Comparison of ENCODE assay signal across 20 cellular contexts in genomic region chr5:39223568-39224156, GRCh38. TPM values are rescaled to one million over a fixed set of nuclear protein-coding genes. Genes with fewer than 3 reads are reported as not detected.
DNase-seq lines count a peak whose midpoint lies in the region; ATAC-seq, FAIRE-seq and TF ChIP-seq lines count a peak whose summit lies in the region.
"Had no signal": no experiment of that assay in that cellular context is flagged by ENCODE, and none has a peak within 500 bp of the region (broad histone marks: within the 10 kb centered on the region; RNA-seq: fewer than 3 reads in every experiment).

No MANE protein-coding gene starts in this region.

- no peaks in the 10 kb centered on the region for H3K27me3 Mint-ChIP-seq in GM23338 (ENCODE audit: insufficient read depth, low read depth, poor library complexity)
- H3K27me3 Mint-ChIP-seq: activated CD4-positive, alpha-beta T cell treated with anti-CD3 and anti-CD28 coated beads for 36 hours had no signal

- no peak overlapping the region for H2BK15ac ChIP-seq in H1 (ENCODE audit: low read length)

- no peak for TF ChIP-seq CTCF in GM23338 (conservative IDR thresholded peaks at IDR 0.05; ENCODE audit: low read depth in 2 of 2)
- TF ChIP-seq CTCF in H1 (IDR thresholded peaks at IDR 0.05; ENCODE audit: control extremely low read depth in 1 of 3, insufficient read depth in 1 of 3, low read depth in 1 of 3, low read length in 3 of 3): no peak
- no peak for TF ChIP-seq CTCF in psoas muscle (IDR thresholded peaks at IDR 0.05)
- TF ChIP-seq CTCF in RWPE1 (conservative IDR thresholded peaks at IDR 0.05; ENCODE audit: low read depth): no peak

- 92% methylated on average over 3 of the region's 3 CpGs; no CpG with 5 or more reads in 1 of the 2 experiments for WGBS in H1 (ENCODE audit: extremely low coverage in 1 of 2, insufficient coverage in 1 of 2, insufficient read length in 1 of 2, insufficient replicate concordance in 2 of 2, low coverage in 1 of 2, low lambda C conversion rate in 2 of 2, missing lambda C conversion rate in 1 of 2), 2 experiments
- 23 to 66% (median 31%) methylated on average over 3 of the region's 3 CpGs for WGBS in psoas muscle, 3 donors

- H3K56ac ChIP-seq in H1 (replicated peaks; ENCODE audit: insufficient read length, low read depth, low read length): no peak overlapping the region

- no peaks in the 10 kb centered on the region for H3K79me1 ChIP-seq in H1 (ENCODE audit: low read depth, low read length)

- no peaks in the 10 kb centered on the region for H3K9me2 ChIP-seq in GM23338 (ENCODE audit: insufficient read depth)
- H3K9me2 ChIP-seq: SK-N-SH had no signal

- no peak overlapping the region for H3K4me3 Mint-ChIP-seq in GM23338
- H3K4me3 Mint-ChIP-seq: activated CD4-positive, alpha-beta T cell treated with anti-CD3 and anti-CD28 coated beads for 36 hours; H9 had no signal

- no peaks in the 10 kb centered on the region for H3F3A ChIP-seq in GM23338 (replicated peaks; ENCODE audit: low read depth)

- FAIRE-seq in H1 (lab: Jason Lieb, UNC): no peak
- FAIRE-seq: endometrium, GM18507 had no signal

- H3K23ac ChIP-seq in H1 (ENCODE audit: insufficient read length): no peak overlapping the region

- H2AFZ ChIP-seq in GM23338 (peak overlapping the region; percentile 60; the same call in 1 of the 2 replicates), H1 (ENCODE audit: low read length) (peak overlapping the region; percentile 73; the same call in 1 of the 2 replicates)

- H2BK12ac ChIP-seq in H1 (ENCODE audit: low read depth, low read length): no peak overlapping the region

- no peak overlapping the region for H3K9ac ChIP-seq in H1 (replicated peaks in 1 of 4; ENCODE audit: extremely low read depth in 1 of 4, low read depth in 3 of 4, low read length in 3 of 4)
- H3K9ac ChIP-seq: SK-N-SH had no signal

- H2BK120ac ChIP-seq in H1 (replicated peaks; ENCODE audit: low read depth, low read length): no peak overlapping the region

- no peak overlapping the region for H3K4me2 ChIP-seq in GM23338
- H3K4me2 ChIP-seq in H1 (ENCODE audit: insufficient read depth in 1 of 2, low read depth in 2 of 2, low read length in 2 of 2): no peak overlapping the region
- H3K4me2 ChIP-seq: SK-N-SH had no signal

- no peak overlapping the region for H2BK20ac ChIP-seq in H1 (ENCODE audit: low read length)

- no peak overlapping the region for H4K91ac ChIP-seq in H1 (replicated peaks; ENCODE audit: insufficient read length, low read length)

- H2AK5ac ChIP-seq in H1 (ENCODE audit: low read depth, low read length): no peak overlapping the region

- H4K20me1 ChIP-seq in GM23338 (replicated peaks; ENCODE audit: insufficient read depth): no peaks in the 10 kb centered on the region
- H4K20me1 ChIP-seq in H1 (replicated peaks in 1 of 2; ENCODE audit: control insufficient read depth in 1 of 2, insufficient read depth in 2 of 2, low read length in 2 of 2): no peaks in the 10 kb centered on the region

- no peak for ATAC-seq in GM23338
- peak in 2 of 4 donors; percentile 9 to 16 for ATAC-seq in psoas muscle
- no peak for ATAC-seq in stimulated activated naive CD8-positive, alpha-beta T cell treated with anti-CD3 and anti-CD28 coated beads, Interleukin-15, Interleukin-2, amounts not matched to agents 100 U/mL and 50 U/mL, for 24 hours

- H3K9me3 Mint-ChIP-seq in GM23338: no peaks in the 10 kb centered on the region
- H3K9me3 Mint-ChIP-seq: H9 had no signal

- POLR2A ChIA-PET in H1 (lab: Charles Lee; ENCODE audit: partially characterized antibody): no interaction called here
- POLR2A ChIA-PET in RWPE1 (lab: Yijun Ruan, JAX; ENCODE audit: low non-redundant PET): no interaction called here

- H3K4me1 ChIP-seq in GM23338 (ENCODE audit: insufficient read depth) (no peaks in the 10 kb centered on the region), H1 (replicated peaks in 1 of 4; ENCODE audit: control insufficient read depth in 3 of 4, insufficient read depth in 4 of 4, low read length in 3 of 4) (peaks cover 0 to 3% (median 0%) of the 10 kb centered on the region in 4 experiments; a peak in 1 of 7 replicates), psoas muscle (peaks cover 31% of the 10 kb centered on the region)
- H3K4me1 ChIP-seq: ascending aorta, Peyer's patch, uterus had no signal

- H3K18ac ChIP-seq in H1 (ENCODE audit: extremely low read depth, low read length): no peak overlapping the region

- H3K36me3 ChIP-seq in GM23338 (ENCODE audit: insufficient read depth): no peaks in the 10 kb centered on the region
- no peaks in the 10 kb centered on the region for H3K36me3 ChIP-seq in H1 (ENCODE audit: control insufficient read depth in 2 of 4, insufficient read depth in 4 of 4, low read length in 3 of 4)
- H3K36me3 ChIP-seq in psoas muscle (ENCODE audit: insufficient read depth in 1 of 2, low read depth in 1 of 2): no peaks in the 10 kb centered on the region
- H3K36me3 ChIP-seq: ascending aorta, Peyer's patch, uterus had no signal

- H3K4me3 ChIP-seq in GM23338 (no peak overlapping the region), H1 (ENCODE audit: extremely low read depth in 1 of 4, insufficient read depth in 2 of 4, low read depth in 3 of 4, low read length in 4 of 4) (no peak overlapping the region), psoas muscle (peak overlapping the region; percentile 16)
- H3K4me3 ChIP-seq: ascending aorta, Peyer's patch, uterus had no signal

- H3K14ac ChIP-seq in H1 (ENCODE audit: insufficient read length): no peak overlapping the region

- CTCF ChIA-PET in H1 (lab: Charles Lee; ENCODE audit: partially characterized antibody): interaction anchor here (0.5 to 1.7 kb wide), 3 partner anchors 12 to 391 kb away, joined by 3 to 7 read pairs (median 3); no protein-coding TSS in a partner anchor
- CTCF ChIA-PET in RWPE1 (lab: Yijun Ruan, JAX): interaction anchor here (0.6 kb wide), 1 partner anchor 231 kb away, joined by 3 read pairs; no protein-coding TSS in a partner anchor

- H3K27ac ChIP-seq in GM23338 (ENCODE audit: low read depth): no peak overlapping the region
- H3K27ac ChIP-seq in H1 (ENCODE audit: low read depth, low read length): no peak overlapping the region
- peak overlapping the region; percentile 27 for H3K27ac ChIP-seq in psoas muscle
- no peak overlapping the region for H3K27ac ChIP-seq in RWPE1
- H3K27ac ChIP-seq: ascending aorta, Peyer's patch, uterus had no signal

- TF ChIP-seq POLR2A in H1 (IDR thresholded peaks at IDR 0.05; ENCODE audit: control extremely low read depth in 1 of 2, low read depth in 2 of 2, low read length in 2 of 2): no peak

- H3K79me2 ChIP-seq in GM23338 (replicated peaks; ENCODE audit: insufficient read depth): no peaks in the 10 kb centered on the region
- H3K79me2 ChIP-seq in H1 (ENCODE audit: control insufficient read depth in 1 of 2, insufficient read depth in 2 of 2, low read length in 2 of 2): no peaks in the 10 kb centered on the region

- no peaks in the 10 kb centered on the region for H3K36me3 Mint-ChIP-seq in GM23338 (ENCODE audit: low read depth)

- DNase-seq in GM23338 (ENCODE audit: low spot score): no peak
- DNase-seq in NOMO-1 treated with DMSO at 0.1 percent for 48 hours (lab: John Stamatoyannopoulos, UW; ENCODE audit: unreplicated experiment): peak; percentile 92
- no peak for DNase-seq in H1 (ENCODE audit: low read depth in 1 of 2, low spot score in 2 of 2)
- no peak for DNase-seq in psoas muscle
- DNase-seq in RWPE1 (ENCODE audit: low spot score): no peak
- no peak for DNase-seq in stimulated activated naive CD8-positive, alpha-beta T cell treated with anti-CD3 and anti-CD28 coated beads, Interleukin-15, Interleukin-2, amounts not matched to agents 100 U/mL and 50 U/mL, for 24 hours
- DNase-seq in activated CD4-positive, alpha-beta T cell treated with anti-CD3 and anti-CD28 coated beads for 4 hours: no peak
- DNase-seq in 8988T: no peak
- DNase-seq: activated naive CD4-positive, alpha-beta T cell; H9; left cardiac atrium; NCI-H1048; SK-N-SH; uterus had no signal

- H3K23me2 ChIP-seq in H1 (ENCODE audit: low read depth, low read length): no peaks in the 10 kb centered on the region

- H2BK5ac ChIP-seq in H1 (ENCODE audit: low read depth, low read length): no peak overlapping the region

- no peak for TF ChIP-seq EP300 in H1 (IDR thresholded peaks at IDR 0.05; ENCODE audit: borderline replicate concordance in 1 of 2, low read depth in 2 of 2, low read length in 2 of 2)

- no peak overlapping the region for H3K4ac ChIP-seq in H1 (replicated peaks; ENCODE audit: insufficient read length, low read depth, low read length)

- intact Hi-C loops in psoas muscle (cut with DNase I): no loop called here

- H3K9me3 ChIP-seq in H1 (ENCODE audit: insufficient read depth in 2 of 2, low read depth in 1 of 2, low read length in 1 of 2): no peaks in the 10 kb centered on the region
- H3K9me3 ChIP-seq in psoas muscle: no peaks in the 10 kb centered on the region
- H3K9me3 ChIP-seq: ascending aorta, Peyer's patch, SK-N-SH, uterus had no signal

- no peak overlapping the region for H4K8ac ChIP-seq in H1 (ENCODE audit: extremely low read depth, insufficient read depth, low read length)

- TF ChIP-seq RAD21 in H1 (IDR thresholded peaks at IDR 0.05 in 1 of 2, conservative IDR thresholded peaks at IDR 0.05 in 1 of 2; ENCODE audit: low read depth in 2 of 2, low read length in 2 of 2): no peak

- H3K27ac Mint-ChIP-seq in GM23338: no peak overlapping the region
- H3K27ac Mint-ChIP-seq: activated CD4-positive, alpha-beta T cell treated with anti-CD3 and anti-CD28 coated beads for 36 hours; H9 had no signal

- no peaks in the 10 kb centered on the region; the same call in 2 of the 3 replicates for H3K4me1 Mint-ChIP-seq in GM23338

- H3K27me3 ChIP-seq in GM23338 (ENCODE audit: insufficient read depth) (no peaks in the 10 kb centered on the region), H1 (replicated peaks in 1 of 4; ENCODE audit: control insufficient read depth in 3 of 4, extremely low read depth in 1 of 4, insufficient read depth in 3 of 4, low read length in 3 of 4) (no peaks in the 10 kb centered on the region), psoas muscle (ENCODE audit: insufficient read depth in 3 of 3, low read length in 2 of 3) (no peaks in the 10 kb centered on the region)
- H3K27me3 ChIP-seq: ascending aorta, Peyer's patch, uterus had no signal

- H4K5ac ChIP-seq in H1 (ENCODE audit: insufficient read length, low read depth, low read length): no peak overlapping the region

RNA-seq across cellular contexts. Expression of gene FYB1, which starts 4.3 kb away (rescaled TPM):
- not detected in 2 replicates for total RNA-seq in GM23338 (2014; rRNA removed; shearing (Covaris generic))
- polyA plus RNA-seq in GM23338 (2016; fragmentation: Nextera tagmentation; extraction: Ambion mirVana) (not detected in 2 replicates), H1 (2011; rRNA removed) (not detected in 2 replicates), psoas muscle (under 1 TPM; 0.22 to 0.35 (median 0.25) TPM)
- not detected in 2 replicates for total RNA-seq in H1 (2021; fragmentation: NEBNext Ultra II Directional; extraction: Animal tissue kit (Norgen Biotek cat#: 25700))
- not detected for polyA plus RNA-seq in H1 (2011; cell fraction: cytosol; rRNA removed)
- polyA plus RNA-seq in H1 (2011; cell fraction: nucleus; rRNA removed): not detected
- polyA plus RNA-seq in H1 (2012, experiment 1 of 2): not detected in 4 replicates
- not detected for polyA plus RNA-seq in H1 (2012, experiment 2 of 2)
- polyA plus RNA-seq in H1 (2013, experiment 1 of 2): not detected
- polyA plus RNA-seq in H1 (2013, experiment 2 of 2): not detected
- not detected in 2 replicates for polyA minus RNA-seq in H1 (2011; rRNA and poly(A)+ RNA removed)
- not detected for polyA minus RNA-seq in H1 (2011; cell fraction: cytosol; rRNA and poly(A)+ RNA removed)
- polyA minus RNA-seq in H1 (2011; cell fraction: nucleus; rRNA and poly(A)+ RNA removed): not detected
- 1 to 10 TPM; 1.3 to 3.2 (median 2.3) TPM for total RNA-seq in psoas muscle
- total RNA-seq: H9, IMR-90 had no signal
- polyA plus RNA-seq: IMR-90, SK-N-SH had no signal
